In the genomic region with DNA sequence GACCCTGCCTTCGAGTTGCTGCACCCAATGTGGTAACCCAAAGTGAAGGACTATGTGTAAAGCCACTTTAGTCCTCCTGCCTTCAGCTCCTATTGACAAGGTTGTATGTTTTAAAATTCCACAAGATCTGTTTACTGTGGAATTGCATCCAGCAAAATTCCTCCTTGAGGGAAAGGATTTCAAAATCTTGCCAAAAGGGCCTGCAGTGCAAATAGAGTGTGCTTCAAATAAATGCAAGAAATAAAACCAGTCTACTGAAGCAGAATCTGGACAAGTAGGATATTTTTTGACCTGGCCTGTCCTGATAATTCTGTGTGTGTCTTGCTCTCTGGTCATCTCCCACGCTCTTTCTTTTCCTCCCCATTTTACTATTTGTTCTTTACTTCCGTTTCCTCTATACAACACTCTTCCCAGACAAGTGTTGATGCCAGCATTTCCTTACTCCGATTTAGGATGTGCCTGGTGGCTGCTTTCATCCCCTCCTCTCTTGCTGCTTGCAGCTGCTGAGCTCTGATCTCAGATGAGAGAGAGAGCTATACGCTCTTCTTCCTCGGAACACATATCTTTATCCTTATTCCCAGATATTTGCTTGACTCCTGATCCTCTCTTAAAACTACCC, we compare ENCODE assay signal across 1 cellular context.
TF ChIP-seq lines count a peak whose summit lies in the region.

No MANE protein-coding gene starts in this region.

TF ChIP-seq in IMR-90, 13 proteins besides CTCF, POLR2A, EP300 and RAD21:
- TF ChIP-seq CEBPB (IDR thresholded peaks at IDR 0.05; ENCODE audit: low read depth, low read length): no peak
- no peak for TF ChIP-seq BHLHE40 (IDR thresholded peaks at IDR 0.05; ENCODE audit: low read depth, low read length)
- no peak for TF ChIP-seq RCOR1 (IDR thresholded peaks at IDR 0.05; ENCODE audit: insufficient replicate concordance, low read length)
- TF ChIP-seq, protein P1, sequence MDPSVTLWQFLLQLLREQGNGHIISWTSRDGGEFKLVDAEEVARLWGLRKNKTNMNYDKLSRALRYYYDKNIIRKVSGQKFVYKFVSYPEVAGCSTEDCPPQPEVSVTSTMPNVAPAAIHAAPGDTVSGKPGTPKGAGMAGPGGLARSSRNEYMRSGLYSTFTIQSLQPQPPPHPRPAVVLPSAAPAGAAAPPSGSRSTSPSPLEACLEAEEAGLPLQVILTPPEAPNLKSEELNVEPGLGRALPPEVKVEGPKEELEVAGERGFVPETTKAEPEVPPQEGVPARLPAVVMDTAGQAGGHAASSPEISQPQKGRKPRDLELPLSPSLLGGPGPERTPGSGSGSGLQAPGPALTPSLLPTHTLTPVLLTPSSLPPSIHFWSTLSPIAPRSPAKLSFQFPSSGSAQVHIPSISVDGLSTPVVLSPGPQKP (IDR thresholded peaks at IDR 0.05; ENCODE audit: borderline replicate concordance, low read depth, low read length): no peak
- no peak for TF ChIP-seq CHD1 (IDR thresholded peaks at IDR 0.05; ENCODE audit: low read depth, low read length)
- TF ChIP-seq RFX5 (IDR thresholded peaks at IDR 0.05; ENCODE audit: low read depth, low read length): no peak
- TF ChIP-seq MAZ (IDR thresholded peaks at IDR 0.05; ENCODE audit: borderline replicate concordance, low read depth, low read length): no peak
- TF ChIP-seq, protein P2, sequence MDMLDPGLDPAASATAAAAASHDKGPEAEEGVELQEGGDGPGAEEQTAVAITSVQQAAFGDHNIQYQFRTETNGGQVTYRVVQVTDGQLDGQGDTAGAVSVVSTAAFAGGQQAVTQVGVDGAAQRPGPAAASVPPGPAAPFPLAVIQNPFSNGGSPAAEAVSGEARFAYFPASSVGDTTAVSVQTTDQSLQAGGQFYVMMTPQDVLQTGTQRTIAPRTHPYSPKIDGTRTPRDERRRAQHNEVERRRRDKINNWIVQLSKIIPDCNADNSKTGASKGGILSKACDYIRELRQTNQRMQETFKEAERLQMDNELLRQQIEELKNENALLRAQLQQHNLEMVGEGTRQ (IDR thresholded peaks at IDR 0.05; ENCODE audit: low read depth, low read length): no peak
- no peak for TF ChIP-seq SMC3 (IDR thresholded peaks at IDR 0.05; ENCODE audit: low read depth, low read length)
- TF ChIP-seq FOS (IDR thresholded peaks at IDR 0.05; ENCODE audit: low read depth, low read length): no peak
- no peak for TF ChIP-seq MAFK (IDR thresholded peaks at IDR 0.05; ENCODE audit: low read depth, low read length)
